In genomic region chr3:150830094-150830681, GRCh38 we compare ENCODE assay signal across 8 cellular contexts.
A peak's percentile ranks its signal among the peaks of the same experiment; 100 is the strongest.
DNase-seq lines count a peak whose midpoint lies in the region; ATAC-seq and TF ChIP-seq lines count a peak whose summit lies in the region.

No MANE protein-coding gene starts in this region.

- peaks cover 5% of the 10 kb centered on the region for H3K27me3 ChIP-seq in OCI-LY3 (ENCODE audit: low read depth, low read length)

- H3K79me2 ChIP-seq in OCI-LY3 (ENCODE audit: low read length): no peaks in the 10 kb centered on the region

- H3K9ac ChIP-seq in OCI-LY3 (ENCODE audit: low read length): no peak overlapping the region

- peak overlapping the region; percentile 66 for H3K4me2 ChIP-seq in OCI-LY3 (ENCODE audit: low read length)

- H2AFZ ChIP-seq in OCI-LY3 (ENCODE audit: low read depth, low read length): peak overlapping the region; percentile 33

- ATAC-seq in GM21390 (IDR thresholded peaks at IDR 0.05; ENCODE audit: unreplicated experiment) (peak; percentile 70), GM21447 (IDR thresholded peaks at IDR 0.05; ENCODE audit: unreplicated experiment) (no peak)

- H3K36me3 ChIP-seq in OCI-LY3 (replicated peaks; ENCODE audit: low read depth, low read length): no peaks in the 10 kb centered on the region

- no peaks in the 10 kb centered on the region for H4K20me1 ChIP-seq in OCI-LY3 (ENCODE audit: insufficient read depth, low read length)

- CTCF ChIA-PET in GM10248 (lab: Yijun Ruan, JAX): interaction anchor here (0.7 to 2.0 kb wide), 5 partner anchors 9 to 108 kb away, joined by 4 to 8 read pairs (median 4); no protein-coding TSS in a partner anchor

- H3K4me3 ChIP-seq in OCI-LY3 (ENCODE audit: low read length): peak overlapping the region; percentile 58

- peak; percentile 32 for DNase-seq in GM10248 (ENCODE audit: extremely low spot score)
- peak; percentile 7 for DNase-seq in glomerular visceral epithelial cell (ENCODE audit: extremely low spot score)
- no peak for DNase-seq in COR-L47 (lab: John Stamatoyannopoulos, UW)
- DNase-seq in activated gamma-delta T cell treated with Interleukin-2 at 50 U/mL for 16 hours: no peak
- DNase-seq in NCI-H2196 (lab: John Stamatoyannopoulos, UW; ENCODE audit: unreplicated experiment): no peak

- peaks cover 14% of the 10 kb centered on the region for H3K4me1 ChIP-seq in OCI-LY3 (ENCODE audit: low read length)

- H3K9me3 ChIP-seq in OCI-LY3 (ENCODE audit: insufficient read depth, low read length): no peaks in the 10 kb centered on the region

- POLR2A ChIA-PET in GM10248 (lab: Yijun Ruan, JAX): no interaction called here

- TF ChIP-seq CTCF in GM10248 (IDR thresholded peaks at IDR 0.05; ENCODE audit: control extremely low read depth, extremely low read depth, low read depth, missing control alignments) (no peak), OCI-LY3 (IDR thresholded peaks at IDR 0.05; ENCODE audit: low read depth, low read length) (peak; percentile 72)

- H3K27ac ChIP-seq in OCI-LY3 (ENCODE audit: low read length): no peak overlapping the region

Comparison
In these comparisons a context has a peak if more than half of its experiments do, and no peak if none do; other contexts are left out.
1. DNase-seq: peak in GM10248 (single experiment) and glomerular visceral epithelial cell (single experiment); none in COR-L47 (single experiment), activated gamma-delta T cell treated with Interleukin-2 at 50 U/mL for 16 hours (single experiment) and NCI-H2196 (single experiment).